In genomic region chr12:112199136-112199535, GRCh38 we compare ENCODE assay signal across 1 cellular context.
TF ChIP-seq lines count a peak whose summit lies in the region.

No MANE protein-coding gene starts in this region.

TF ChIP-seq in K562, 482 proteins besides CTCF, POLR2A, EP300 and RAD21 (continued from another document and continues in another):
- TF ChIP-seq HMGXB4 (CRISPR knock-in tag; IDR thresholded peaks at IDR 0.05) (no peak), EZH2 (IDR thresholded peaks at IDR 0.05; ENCODE audit: borderline replicate concordance, low read depth, low read length) (no peak), ZBTB33 (CRISPR knock-in tag; IDR thresholded peaks at IDR 0.05) (no peak), LCOR (CRISPR knock-in tag; IDR thresholded peaks at IDR 0.05) (no peak), MYNN (IDR thresholded peaks at IDR 0.05) (no peak), MYNN (CRISPR knock-in tag; IDR thresholded peaks at IDR 0.05) (no peak), FOXO4 (CRISPR knock-in tag; IDR thresholded peaks at IDR 0.05) (no peak), MEIS2 (IDR thresholded peaks at IDR 0.05; ENCODE audit: partially characterized antibody) (no peak), HOXB6 (CRISPR knock-in tag; IDR thresholded peaks at IDR 0.05; ENCODE audit: borderline replicate concordance) (no peak), SNAPC5 (CRISPR knock-in tag; IDR thresholded peaks at IDR 0.05) (no peak), NR1H2 (CRISPR knock-in tag; IDR thresholded peaks at IDR 0.05) (no peak), ZNF3 (CRISPR knock-in tag; IDR thresholded peaks at IDR 0.05) (0 out of 2 replicates have a peak, but pooled peaks have one; percentile 62), MXD1 (CRISPR knock-in tag; IDR thresholded peaks at IDR 0.05; ENCODE audit: borderline replicate concordance, poor library complexity, severe bottlenecking) (no peak), UBTF (IDR thresholded peaks at IDR 0.05; ENCODE audit: borderline replicate concordance in 1 of 2, low read depth in 2 of 2, low read length in 2 of 2) (no peak), ZNF347 (CRISPR knock-in tag; IDR thresholded peaks at IDR 0.05; ENCODE audit: low read depth) (no peak), MEF2D (tag; conservative IDR thresholded peaks at IDR 0.05; ENCODE audit: low read depth) (peak; percentile 75; the same call in 1 of the 2 replicates), GATAD2A (IDR thresholded peaks at IDR 0.05) (no peak), FOSL1 (tag; conservative IDR thresholded peaks at IDR 0.05) (peak; percentile 73), TCFL5 (CRISPR knock-in tag; conservative IDR thresholded peaks at IDR 0.05) (no peak), ZNF592 (IDR thresholded peaks at IDR 0.05) (no peak), JUND (IDR thresholded peaks at IDR 0.05; ENCODE audit: borderline replicate concordance, low read depth, low read length) (no peak), JUND (tag; IDR thresholded peaks at IDR 0.05; ENCODE audit: borderline replicate concordance, low read depth, low read length) (no peak), ARNT (IDR thresholded peaks at IDR 0.05) (no peak), GATAD2B (IDR thresholded peaks at IDR 0.05; ENCODE audit: borderline replicate concordance) (no peak), KDM2B (CRISPR knock-in tag; IDR thresholded peaks at IDR 0.05) (no peak), EHMT2 (IDR thresholded peaks at IDR 0.05) (no peak), ADNP (tag; IDR thresholded peaks at IDR 0.05) (peak; percentile 60; the same call in 1 of the 2 replicates), PHF20 (IDR thresholded peaks at IDR 0.05; ENCODE audit: partially characterized antibody) (no peak), HNRNPUL1 (IDR thresholded peaks at IDR 0.05; ENCODE audit: low read length) (no peak), VEZF1 (CRISPR knock-in tag; IDR thresholded peaks at IDR 0.05) (no peak; the same call in 1 of the 2 replicates), MGA (IDR thresholded peaks at IDR 0.05) (no peak)
